24 cellular contexts compared by ENCODE assay signal in the genomic region with DNA sequence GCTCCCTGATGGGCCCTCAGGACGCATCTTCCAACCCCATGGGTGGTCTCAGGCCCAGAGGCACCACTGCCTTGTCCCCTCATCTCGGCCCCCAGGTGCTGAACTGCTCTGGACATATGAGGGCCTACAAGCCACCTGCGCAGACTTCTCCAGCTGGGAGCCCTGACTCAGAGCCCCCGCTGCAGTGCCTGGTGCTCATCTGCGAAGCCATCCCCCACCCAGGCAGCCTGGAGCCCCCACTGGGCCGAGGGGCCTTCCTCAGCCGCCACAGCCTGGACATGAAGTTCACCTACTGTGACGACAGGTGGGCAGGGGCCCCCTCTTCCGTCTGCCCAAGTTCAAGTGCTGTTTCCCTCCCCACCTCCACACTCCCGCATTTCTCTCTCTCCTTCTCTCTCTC. TPM values are rescaled to one million over a fixed set of nuclear protein-coding genes. Genes with fewer than 3 reads are reported as not detected.
A peak's percentile ranks its signal among the peaks of the same experiment; 100 is the strongest.
DNase-seq lines count a peak whose midpoint lies in the region; ATAC-seq, FAIRE-seq and TF ChIP-seq lines count a peak whose summit lies in the region.
"Had no signal": no experiment of that assay in that cellular context is flagged by ENCODE, and none has a peak within 500 bp of the region (broad histone marks: within the 10 kb centered on the region; RNA-seq: fewer than 3 reads in every experiment).

No MANE protein-coding gene starts in this region.

- peaks cover 8% of the 10 kb centered on the region for H3K9me3 Mint-ChIP-seq in chondrocyte (ENCODE audit: low read depth)

- no peak overlapping the region for H2AFZ ChIP-seq in osteoblast (ENCODE audit: low read length)
- H2AFZ ChIP-seq: GM23338 had no signal

- H3K4me1 Mint-ChIP-seq in chondrocyte (ENCODE audit: low read depth) = peaks cover 11% of the 10 kb centered on the region

- H3K4me3 ChIP-seq in kidney (ENCODE audit: low read length in 2 of 2) (no peak overlapping the region), osteoblast (ENCODE audit: insufficient read depth, low read length) (no peak overlapping the region), mucosa of descending colon (no peak overlapping the region)
- H3K4me3 ChIP-seq: GM23338 had no signal

- H3K36me3 ChIP-seq in kidney (ENCODE audit: control insufficient read depth in 1 of 2, insufficient read depth in 2 of 2, low read length in 2 of 2) (no peaks in the 10 kb centered on the region), osteoblast (ENCODE audit: insufficient read depth, low read length) (no peaks in the 10 kb centered on the region), mucosa of descending colon (ENCODE audit: low read depth) (no peaks in the 10 kb centered on the region)

- H3K4me2 ChIP-seq in osteoblast (ENCODE audit: insufficient read depth, low read length) = no peak overlapping the region
- H3K4me2 ChIP-seq: GM23338 had no signal

- no peak for FAIRE-seq in kidney (lab: Jason Lieb, UNC)
- FAIRE-seq: GM12891, GM18507 had no signal

- H3K27me3 Mint-ChIP-seq in chondrocyte (ENCODE audit: low read depth) = no peaks in the 10 kb centered on the region

- no peaks in the 10 kb centered on the region for H3K27me3 ChIP-seq in osteoblast (ENCODE audit: insufficient read depth, low read length)

- TF ChIP-seq CTCF in chondrocyte (IDR thresholded peaks at IDR 0.05) (no peak), kidney (IDR thresholded peaks at IDR 0.05; ENCODE audit: borderline replicate concordance, extremely low read depth, insufficient read depth) (no peak), osteoblast (IDR thresholded peaks at IDR 0.05; ENCODE audit: extremely low read depth, low read depth, low read length) (no peak), mucosa of descending colon (IDR thresholded peaks at IDR 0.05) (no peak)

- H3K4me3 Mint-ChIP-seq in chondrocyte (ENCODE audit: unreplicated experiment) = no peak overlapping the region
- H3K4me3 Mint-ChIP-seq: CD4-positive, alpha-beta memory T cell; GM23338; H9; HFFc6 had no signal

- no peaks in the 10 kb centered on the region for H3K4me1 ChIP-seq in kidney (ENCODE audit: control insufficient read depth in 1 of 2, insufficient read depth in 1 of 2, low read depth in 1 of 2, low read length in 2 of 2)
- H3K4me1 ChIP-seq in osteoblast (ENCODE audit: insufficient read depth, low read length) = no peaks in the 10 kb centered on the region
- H3K4me1 ChIP-seq in mucosa of descending colon (ENCODE audit: low read depth) = no peaks in the 10 kb centered on the region

- H3K27ac ChIP-seq in kidney (ENCODE audit: low read depth in 2 of 2, low read length in 2 of 2) (no peak overlapping the region), osteoblast (ENCODE audit: low read depth, low read length) (no peak overlapping the region)

- peaks cover 62% of the 10 kb centered on the region for H3K36me3 Mint-ChIP-seq in chondrocyte (ENCODE audit: low read depth)

- ATAC-seq in mucosa of descending colon (no peak), GM21737 (IDR thresholded peaks at IDR 0.05; ENCODE audit: unreplicated experiment) (no peak)
- ATAC-seq: GM23338, HCT116 had no signal

- DNase-seq in chondrocyte (ENCODE audit: low spot score) (no peak), kidney (peak; percentile 63), osteoblast (ENCODE audit: insufficient read length, low spot score, missing footprints) (peak; percentile 43), mucosa of descending colon (no peak)
- no peak for DNase-seq in activated naive CD4-positive, alpha-beta T cell treated with anti-CD3 and anti-CD28 coated beads, Interleukin-2, amount 50 U/mL, for 16 hours
- DNase-seq: C1 segment of cervical spinal cord; Calu3; CD4-positive, alpha-beta memory T cell; COR-L47; DMS53; DMS79 treated with DMSO at 0.1 percent for 48 hours; GF-D8; H9; HFFc6 had no signal

- H4K20me1 ChIP-seq in osteoblast (ENCODE audit: insufficient read depth, low read length) = no peaks in the 10 kb centered on the region

- H3K9ac ChIP-seq in kidney (ENCODE audit: low read length in 2 of 2) = no peak overlapping the region

- no peaks in the 10 kb centered on the region for H3K9me3 ChIP-seq in kidney (ENCODE audit: control insufficient read depth in 1 of 2, low read length in 2 of 2)
- H3K9me3 ChIP-seq in osteoblast (ENCODE audit: low read depth, low read length) = no peaks in the 10 kb centered on the region
- H3K9me3 ChIP-seq in mucosa of descending colon = no peaks in the 10 kb centered on the region

- no peaks in the 10 kb centered on the region for H3K79me2 ChIP-seq in osteoblast (ENCODE audit: insufficient read depth, low read length)

- H3K27ac Mint-ChIP-seq in chondrocyte (ENCODE audit: unreplicated experiment) = peak overlapping the region; percentile 65
- H3K27ac Mint-ChIP-seq: CD4-positive, alpha-beta memory T cell; GM23338; HFFc6 had no signal

- intact Hi-C loops in kidney (cut with DNase I) = no loop called here
- intact Hi-C loops in mucosa of descending colon (cut with DNase I, micrococcal nuclease) = no loop called here

RNA-seq across cellular contexts. Expression of a gene that starts 12.2 kb away (rescaled TPM):
- total RNA-seq in chondrocyte (78.3 to 113 TPM (median 88.1 TPM) in 3 replicates), kidney (40.4 TPM), osteoblast (not detected in 2 replicates), mucosa of descending colon (10 to 100 TPM in 2 of 3 donors, 1 to 10 TPM in 1; 4.9 to 96.1 (median 19.0) TPM)
- 3.3 TPM for polyA plus RNA-seq in kidney (ENCODE audit: insufficient read depth, low read depth, low replicate concordance)
- total RNA-seq: A172; CD4-positive, alpha-beta memory T cell; Daoy; G401; H4 had no signal
- polyA plus RNA-seq: BJ; CD4-positive, alpha-beta memory T cell had no signal

RNA-seq across cellular contexts. Expression of a gene that starts 37.8 kb away (rescaled TPM):
- 62.5 to 90.6 TPM (median 62.6 TPM) in 3 replicates for total RNA-seq in chondrocyte
- 63.7 TPM for total RNA-seq in kidney
- 54.3 TPM for polyA plus RNA-seq in kidney (ENCODE audit: insufficient read depth, low read depth, low replicate concordance)
- total RNA-seq in osteoblast = 34.8 and 36.6 TPM in 2 replicates
- 10 to 100 TPM; 55.3 to 71.6 (median 59.4) TPM for total RNA-seq in mucosa of descending colon

Comparison
In these comparisons a context has a peak if more than half of its experiments do, and no peak if none do; other contexts are left out.
1. DNase-seq: peak in kidney (single experiment) and osteoblast (single experiment); none in chondrocyte (single experiment), activated naive CD4-positive, alpha-beta T cell treated with anti-CD3 and anti-CD28 coated beads, Interleukin-2, amount 50 U/mL, for 16 hours (single experiment) and mucosa of descending colon (0 of 3).